In the genomic region with DNA sequence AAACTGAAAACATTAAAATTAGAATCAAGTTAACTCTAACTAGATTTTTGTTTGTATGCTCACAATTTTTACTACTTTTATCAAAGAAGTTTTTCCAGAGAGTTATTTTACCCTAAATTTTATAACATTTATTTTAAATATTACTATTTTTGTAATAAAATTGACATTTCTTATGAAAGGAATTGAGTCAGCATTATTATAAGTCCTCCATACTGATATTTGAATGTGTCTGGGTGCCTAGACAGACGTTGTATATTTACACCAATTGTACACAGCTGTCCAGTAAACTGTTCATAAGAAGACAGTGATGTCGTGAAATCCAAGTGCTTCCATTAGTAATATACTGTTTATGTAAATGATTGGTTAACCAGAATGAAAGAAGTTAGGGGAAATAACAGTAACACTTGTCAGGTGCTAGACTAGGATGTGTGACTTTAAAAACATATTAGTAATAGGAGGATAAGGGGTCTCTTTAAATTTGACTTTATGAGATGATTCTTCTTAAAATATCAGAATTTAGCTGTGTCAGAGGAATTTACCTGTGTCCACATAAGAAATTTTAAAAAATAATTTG, we compare ENCODE assay signal across 14 cellular contexts.
DNase-seq lines count a peak whose midpoint lies in the region; ATAC-seq and TF ChIP-seq lines count a peak whose summit lies in the region.
"Had no signal": no experiment of that assay in that cellular context is flagged by ENCODE, and none has a peak within 500 bp of the region (broad histone marks: within the 10 kb centered on the region; RNA-seq: fewer than 3 reads in every experiment).

No MANE protein-coding gene starts in this region.

- no peaks in the 10 kb centered on the region for H3K79me2 ChIP-seq in parathyroid adenoma

- no peak overlapping the region for H3K4me3 Mint-ChIP-seq in activated CD8-positive, alpha-beta memory T cell treated with anti-CD3 and anti-CD28 coated beads, Interleukin-2, amount 10 ng/mL, durations not matched to agents 7 days and 5 days
- H3K4me3 Mint-ChIP-seq: activated CD4-positive, alpha-beta memory T cell treated with anti-CD3 and anti-CD28 coated beads, Interleukin-2, amount 10 ng/mL, durations not matched to agents 7 days and 5 days had no signal

- H2AFZ ChIP-seq in parathyroid adenoma: peak overlapping the region; percentile 43

- CTCF ChIA-PET in activated CD8-positive, alpha-beta memory T cell treated with anti-CD3 and anti-CD28 coated beads, Interleukin-2, amount 10 ng/mL, durations not matched to agents 7 days and 5 days (lab: Charles Lee): interaction anchor here (2.1 kb wide), 1 partner anchor 11 kb away, joined by 6 read pairs; no protein-coding TSS in a partner anchor

- H3K4me1 ChIP-seq in parathyroid adenoma: peaks cover 17% of the 10 kb centered on the region

- H3K27ac ChIP-seq in parathyroid adenoma: peak overlapping the region; percentile 66
- H3K27ac ChIP-seq: gastrocnemius medialis, tibial nerve had no signal

- H3K9me3 Mint-ChIP-seq in activated CD8-positive, alpha-beta memory T cell treated with anti-CD3 and anti-CD28 coated beads, Interleukin-2, amount 10 ng/mL, durations not matched to agents 7 days and 5 days (ENCODE audit: low read depth): no peaks in the 10 kb centered on the region
- H3K9me3 Mint-ChIP-seq: activated CD4-positive, alpha-beta memory T cell treated with anti-CD3 and anti-CD28 coated beads, Interleukin-2, amount 10 ng/mL, durations not matched to agents 7 days and 5 days had no signal

- ATAC-seq in activated CD8-positive, alpha-beta memory T cell treated with anti-CD3 and anti-CD28 coated beads, Interleukin-2, amount 10 ng/mL, durations not matched to agents 7 days and 5 days: no peak
- peak; percentile 27 for ATAC-seq in HG02852 (IDR thresholded peaks at IDR 0.05; ENCODE audit: unreplicated experiment)
- peak; percentile 49 for ATAC-seq in HG03520 (IDR thresholded peaks at IDR 0.05; ENCODE audit: unreplicated experiment)
- ATAC-seq: gastrocnemius medialis had no signal

- TF ChIP-seq CTCF in parathyroid adenoma (IDR thresholded peaks at IDR 0.05): no peak

- peaks cover 3% of the 10 kb centered on the region for H3K36me3 ChIP-seq in parathyroid adenoma (ENCODE audit: control insufficient read depth, insufficient read depth, low read length)

- peaks cover 27% of the 10 kb centered on the region for H3K4me1 Mint-ChIP-seq in activated CD8-positive, alpha-beta memory T cell treated with anti-CD3 and anti-CD28 coated beads, Interleukin-2, amount 10 ng/mL, durations not matched to agents 7 days and 5 days

- no peak for DNase-seq in activated CD8-positive, alpha-beta memory T cell treated with anti-CD3 and anti-CD28 coated beads, Interleukin-2, amount 10 ng/mL, durations not matched to agents 7 days and 5 days
- DNase-seq in activated CD8-positive, alpha-beta memory T cell treated with anti-CD3 and anti-CD28 coated beads, Interleukin-2, amount 50 U/mL, for 4 hours: no peak
- no peak for DNase-seq in globus pallidus (ENCODE audit: low spot score)
- no peak for DNase-seq in LoVo (ENCODE audit: low spot score)
- no peak for DNase-seq in HT-29 (ENCODE audit: low spot score)
- DNase-seq: activated CD4-positive, alpha-beta memory T cell treated with anti-CD3 and anti-CD28 coated beads, Interleukin-2, amount 10 ng/mL, durations not matched to agents 7 days and 5 days; activated gamma-delta T cell treated with Interleukin-2 at 50 U/mL for 16 hours; effector memory CD4-positive, alpha-beta T cell; gastrocnemius medialis; IMR-90 had no signal

- peaks cover 37% of the 10 kb centered on the region for H3K36me3 Mint-ChIP-seq in activated CD8-positive, alpha-beta memory T cell treated with anti-CD3 and anti-CD28 coated beads, Interleukin-2, amount 10 ng/mL, durations not matched to agents 7 days and 5 days

- H3K4me3 ChIP-seq in parathyroid adenoma (ENCODE audit: low read depth, low read length): no peak overlapping the region
- H3K4me3 ChIP-seq: gastrocnemius medialis, tibial nerve had no signal

- H3K9me3 ChIP-seq in parathyroid adenoma (ENCODE audit: control insufficient read depth, low read length): no peaks in the 10 kb centered on the region
- H3K9me3 ChIP-seq: gastrocnemius medialis, tibial nerve had no signal

- no peaks in the 10 kb centered on the region for H3K27me3 Mint-ChIP-seq in activated CD8-positive, alpha-beta memory T cell treated with anti-CD3 and anti-CD28 coated beads, Interleukin-2, amount 10 ng/mL, durations not matched to agents 7 days and 5 days
- H3K27me3 Mint-ChIP-seq: activated CD4-positive, alpha-beta memory T cell treated with anti-CD3 and anti-CD28 coated beads, Interleukin-2, amount 10 ng/mL, durations not matched to agents 7 days and 5 days had no signal

- no peaks in the 10 kb centered on the region for H3K27me3 ChIP-seq in parathyroid adenoma (ENCODE audit: control insufficient read depth, insufficient read depth, low read length)
- H3K27me3 ChIP-seq: gastrocnemius medialis, tibial nerve had no signal

- no peak overlapping the region for H3K4me2 ChIP-seq in parathyroid adenoma (ENCODE audit: low read length)

- H3K27ac Mint-ChIP-seq in activated CD8-positive, alpha-beta memory T cell treated with anti-CD3 and anti-CD28 coated beads, Interleukin-2, amount 10 ng/mL, durations not matched to agents 7 days and 5 days: peak overlapping the region; percentile 28
- H3K27ac Mint-ChIP-seq: activated CD4-positive, alpha-beta memory T cell treated with anti-CD3 and anti-CD28 coated beads, Interleukin-2, amount 10 ng/mL, durations not matched to agents 7 days and 5 days had no signal

- H3K9ac ChIP-seq in parathyroid adenoma: no peak overlapping the region
